ENCODE assay signal across 1 cellular context in the genomic region with DNA sequence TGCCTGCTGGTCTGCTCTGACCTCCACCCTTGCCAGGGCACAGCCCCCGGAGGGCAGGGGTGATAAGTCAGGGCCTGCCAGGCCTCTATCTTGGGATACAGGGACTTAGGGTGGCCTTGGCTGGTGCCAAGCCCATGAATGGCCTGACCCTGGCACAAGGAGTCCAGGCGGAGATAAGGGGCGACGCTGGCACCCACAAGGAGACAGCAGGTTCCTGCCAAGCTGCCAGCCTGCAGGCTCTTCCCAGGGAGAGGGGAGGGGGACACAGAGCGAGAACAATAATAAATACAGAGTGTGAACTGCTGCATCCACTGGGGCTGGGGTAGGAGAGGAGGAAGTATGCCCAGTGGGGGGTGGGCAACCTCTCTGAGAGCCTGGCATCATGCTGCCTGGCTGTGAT.
TF ChIP-seq lines count a peak whose summit lies in the region.

No MANE protein-coding gene starts in this region.

TF ChIP-seq in IMR-90, 13 proteins besides CTCF, POLR2A, EP300 and RAD21:
- TF ChIP-seq RCOR1 (IDR thresholded peaks at IDR 0.05; ENCODE audit: insufficient replicate concordance, low read length) (no peak), MAZ (IDR thresholded peaks at IDR 0.05; ENCODE audit: borderline replicate concordance, low read depth, low read length) (no peak), NFE2L2 (IDR thresholded peaks at IDR 0.05; ENCODE audit: low read depth, low read length) (no peak), CHD1 (IDR thresholded peaks at IDR 0.05; ENCODE audit: low read depth, low read length) (no peak), SMC3 (IDR thresholded peaks at IDR 0.05; ENCODE audit: low read depth, low read length) (no peak), RFX5 (IDR thresholded peaks at IDR 0.05; ENCODE audit: low read depth, low read length) (no peak), FOS (IDR thresholded peaks at IDR 0.05; ENCODE audit: low read depth, low read length) (no peak), CEBPB (IDR thresholded peaks at IDR 0.05; ENCODE audit: low read depth, low read length) (no peak), MXI1 (IDR thresholded peaks at IDR 0.05; ENCODE audit: borderline replicate concordance, low read depth, low read length) (no peak), MAFK (IDR thresholded peaks at IDR 0.05; ENCODE audit: low read depth, low read length) (no peak), BHLHE40 (IDR thresholded peaks at IDR 0.05; ENCODE audit: low read depth, low read length) (no peak)
- TF ChIP-seq, protein P1, sequence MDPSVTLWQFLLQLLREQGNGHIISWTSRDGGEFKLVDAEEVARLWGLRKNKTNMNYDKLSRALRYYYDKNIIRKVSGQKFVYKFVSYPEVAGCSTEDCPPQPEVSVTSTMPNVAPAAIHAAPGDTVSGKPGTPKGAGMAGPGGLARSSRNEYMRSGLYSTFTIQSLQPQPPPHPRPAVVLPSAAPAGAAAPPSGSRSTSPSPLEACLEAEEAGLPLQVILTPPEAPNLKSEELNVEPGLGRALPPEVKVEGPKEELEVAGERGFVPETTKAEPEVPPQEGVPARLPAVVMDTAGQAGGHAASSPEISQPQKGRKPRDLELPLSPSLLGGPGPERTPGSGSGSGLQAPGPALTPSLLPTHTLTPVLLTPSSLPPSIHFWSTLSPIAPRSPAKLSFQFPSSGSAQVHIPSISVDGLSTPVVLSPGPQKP (IDR thresholded peaks at IDR 0.05; ENCODE audit: borderline replicate concordance, low read depth, low read length) = no peak
- TF ChIP-seq, protein P2, sequence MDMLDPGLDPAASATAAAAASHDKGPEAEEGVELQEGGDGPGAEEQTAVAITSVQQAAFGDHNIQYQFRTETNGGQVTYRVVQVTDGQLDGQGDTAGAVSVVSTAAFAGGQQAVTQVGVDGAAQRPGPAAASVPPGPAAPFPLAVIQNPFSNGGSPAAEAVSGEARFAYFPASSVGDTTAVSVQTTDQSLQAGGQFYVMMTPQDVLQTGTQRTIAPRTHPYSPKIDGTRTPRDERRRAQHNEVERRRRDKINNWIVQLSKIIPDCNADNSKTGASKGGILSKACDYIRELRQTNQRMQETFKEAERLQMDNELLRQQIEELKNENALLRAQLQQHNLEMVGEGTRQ (IDR thresholded peaks at IDR 0.05; ENCODE audit: low read depth, low read length) = no peak
